Comparison of ENCODE assay signal across 3 cellular contexts in the genomic region with DNA sequence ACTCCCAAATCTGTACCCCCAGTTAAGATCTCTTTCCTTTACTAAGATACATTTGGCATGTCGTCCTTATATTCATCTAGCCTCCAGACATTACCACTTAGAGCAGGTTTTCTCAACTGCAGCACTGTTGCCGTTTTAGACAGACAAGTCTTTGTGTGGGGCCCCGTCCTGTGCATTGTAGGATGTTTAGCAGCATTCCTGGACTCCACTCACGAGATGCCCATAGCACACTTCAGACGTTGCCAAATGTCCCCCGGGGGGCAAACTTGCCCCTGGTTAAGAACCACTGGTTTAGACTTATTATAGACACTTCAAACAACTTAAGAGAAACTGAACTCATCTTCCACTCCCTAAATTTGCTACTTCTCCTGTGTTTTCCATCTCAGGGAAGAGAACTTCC. TPM values are rescaled to one million over a fixed set of nuclear protein-coding genes. Genes with fewer than 3 reads are reported as not detected.
"Had no signal": no experiment of that assay in that cellular context is flagged by ENCODE, and none has a peak within 500 bp of the region (broad histone marks: within the 10 kb centered on the region; RNA-seq: fewer than 3 reads in every experiment).

No MANE protein-coding gene starts in this region.

RNA-seq across cellular contexts. Expression of gene TBC1D26, which starts 56.1 kb away (rescaled TPM):
- total RNA-seq: thoracic aorta, upper lobe of right lung had no signal
- polyA plus RNA-seq: urinary bladder had no signal
